In genomic region chr6:152904678-152905077, GRCh38 we compare ENCODE assay signal across 1 cellular context.
TF ChIP-seq lines count a peak whose summit lies in the region.

No MANE protein-coding gene starts in this region.

TF ChIP-seq in GM23338, 12 proteins besides CTCF, POLR2A, EP300 and RAD21 (continued from another document):
- TF ChIP-seq ZNF462 (CRISPR knock-in tag; IDR thresholded peaks at IDR 0.05), result peak; percentile 80
- TF ChIP-seq REST (IDR thresholded peaks at IDR 0.05; ENCODE audit: unreplicated experiment), result no peak
TF ChIP-seq in GM23338: peak in this region for 1.
